In genomic region chr2:169709970-169710369, GRCh38 we compare ENCODE assay signal across 21 cellular contexts. TPM values are rescaled to one million over a fixed set of nuclear protein-coding genes. Genes with fewer than 3 reads are reported as not detected.
DNase-seq lines count a peak whose midpoint lies in the region; TF ChIP-seq lines count a peak whose summit lies in the region.
"Had no signal": no experiment of that assay in that cellular context is flagged by ENCODE, and none has a peak within 500 bp of the region (broad histone marks: within the 10 kb centered on the region; RNA-seq: fewer than 3 reads in every experiment).

No MANE protein-coding gene starts in this region.

- H3K4me3 ChIP-seq in hepatocyte, result no peak overlapping the region
- H3K4me3 ChIP-seq in MG63, result no peak overlapping the region

- H2AFZ ChIP-seq in hepatocyte, result no peak overlapping the region

- no peaks in the 10 kb centered on the region for H3K9me2 ChIP-seq in hepatocyte (replicated peaks; ENCODE audit: insufficient read depth)

- peaks cover under 1% of the 10 kb centered on the region for H3K4me1 Mint-ChIP-seq in progenitor cell of endocrine pancreas (ENCODE audit: low read depth)
- H3K4me1 Mint-ChIP-seq in MCF 10A (ENCODE audit: insufficient read depth, unreplicated experiment), result peaks cover 1% of the 10 kb centered on the region
- peaks cover under 1% of the 10 kb centered on the region for H3K4me1 Mint-ChIP-seq in chondrocyte (ENCODE audit: low read depth)

- no peak overlapping the region for H3K4me2 ChIP-seq in hepatocyte

- H3K27ac Mint-ChIP-seq in progenitor cell of endocrine pancreas (peak overlapping the region; percentile 5), MCF 10A (ENCODE audit: low read depth, unreplicated experiment) (no peak overlapping the region), chondrocyte (ENCODE audit: unreplicated experiment) (no peak overlapping the region)

- DNase-seq in NCI-H2196 (lab: John Stamatoyannopoulos, UW; ENCODE audit: unreplicated experiment), result peak; percentile 32
- DNase-seq in NCI-H2196 treated with DMSO at 0.1 percent for 48 hours (lab: John Stamatoyannopoulos, UW; ENCODE audit: unreplicated experiment), result no peak
- DNase-seq in hepatocyte (ENCODE audit: low spot score), result no peak
- DNase-seq in progenitor cell of endocrine pancreas (ENCODE audit: low spot score, unreplicated experiment), result no peak
- no peak for DNase-seq in MCF 10A (ENCODE audit: unreplicated experiment)
- DNase-seq in MG63, result no peak
- no peak for DNase-seq in chondrocyte (ENCODE audit: low spot score)
- no peak for DNase-seq in posterior vena cava (ENCODE audit: low spot score)
- DNase-seq: AML-193, DND-41, NCI-H1092 treated with DMSO at 0.1 percent for 48 hours, NCI-H146, NCI-H2081 treated with DMSO at 0.1 percent for 48 hours, NCI-H510A treated with DMSO at 0.1 percent for 48 hours, NCI-H82, OCI-M1, Right ventricle myocardium superior had no signal

- H3K4me1 ChIP-seq in hepatocyte (ENCODE audit: insufficient read depth), result peaks cover 6% of the 10 kb centered on the region

- POLR2A ChIA-PET in MCF 10A (lab: Yijun Ruan, JAX), result interaction anchor here (0.6 to 1.6 kb wide), 3 partner anchors 10 to 38 kb away, joined by 3 to 6 read pairs (median 3); no protein-coding TSS in a partner anchor

- H3K9me3 Mint-ChIP-seq in progenitor cell of endocrine pancreas (ENCODE audit: low read depth) (peaks cover 3% of the 10 kb centered on the region), MCF 10A (ENCODE audit: unreplicated experiment) (no peaks in the 10 kb centered on the region), chondrocyte (ENCODE audit: low read depth) (no peaks in the 10 kb centered on the region)

- H3K79me2 ChIP-seq in hepatocyte, result no peaks in the 10 kb centered on the region

- H3K36me3 ChIP-seq in hepatocyte (replicated peaks; ENCODE audit: insufficient read depth, low read depth), result no peaks in the 10 kb centered on the region
- H3K36me3 ChIP-seq in MG63, result no peaks in the 10 kb centered on the region

- 95% methylated on average over 1 of the region's 1 CpG for WGBS in hepatocyte (ENCODE audit: low lambda C conversion rate, missing lambda C conversion rate)

- intact Hi-C loops in MCF 10A (cut with micrococcal nuclease) (no loop called here), posterior vena cava (cut with DNase I) (no loop called here)

- H3K36me3 Mint-ChIP-seq in progenitor cell of endocrine pancreas (ENCODE audit: insufficient read depth) (peaks cover 11% of the 10 kb centered on the region), MCF 10A (ENCODE audit: insufficient read depth, unreplicated experiment) (no peaks in the 10 kb centered on the region), chondrocyte (ENCODE audit: low read depth) (no peaks in the 10 kb centered on the region)

- peak overlapping the region; percentile 24 for H3K27ac ChIP-seq in hepatocyte
- H3K27ac ChIP-seq: 22Rv1, C4-2B had no signal

- H4K20me1 ChIP-seq in hepatocyte (ENCODE audit: insufficient read depth, poor library complexity, severe bottlenecking), result no peaks in the 10 kb centered on the region

- CTCF ChIA-PET in MCF 10A (lab: Yijun Ruan, JAX), result interaction anchor here (0.5 kb wide), 1 partner anchor 167 kb away, joined by 3 read pairs; no protein-coding TSS in a partner anchor

- no peaks in the 10 kb centered on the region for H3K27me3 ChIP-seq in hepatocyte
- no peaks in the 10 kb centered on the region for H3K27me3 ChIP-seq in MG63

- H3K4me3 Mint-ChIP-seq in progenitor cell of endocrine pancreas (ENCODE audit: low read depth) (no peak overlapping the region), MCF 10A (ENCODE audit: unreplicated experiment) (no peak overlapping the region), chondrocyte (ENCODE audit: unreplicated experiment) (no peak overlapping the region)

- BruUV-seq in MCF 10A (replicated peaks; lab: Mats Ljungman, UMichigan), result no TSS peak

- H3K9me3 ChIP-seq in hepatocyte (ENCODE audit: low read depth), result no peaks in the 10 kb centered on the region
- H3K9me3 ChIP-seq in MG63, result no peaks in the 10 kb centered on the region

- no peak for TF ChIP-seq CTCF in hepatocyte (IDR thresholded peaks at IDR 0.05; ENCODE audit: poor library complexity)
- no peak for TF ChIP-seq CTCF in progenitor cell of endocrine pancreas (IDR thresholded peaks at IDR 0.05; ENCODE audit: unreplicated experiment)
- no peak for TF ChIP-seq CTCF in MCF 10A (IDR thresholded peaks at IDR 0.05; ENCODE audit: unreplicated experiment)
- TF ChIP-seq CTCF in chondrocyte (IDR thresholded peaks at IDR 0.05), result no peak

- H3K27me3 Mint-ChIP-seq in progenitor cell of endocrine pancreas, result no peaks in the 10 kb centered on the region
- H3K27me3 Mint-ChIP-seq in MCF 10A (ENCODE audit: insufficient read depth, unreplicated experiment), result no peaks in the 10 kb centered on the region
- no peaks in the 10 kb centered on the region for H3K27me3 Mint-ChIP-seq in chondrocyte (ENCODE audit: low read depth)

RNA-seq across cellular contexts. Expression of gene PHOSPHO2, which starts 15.7 kb away (rescaled TPM):
- 7.2 and 8.1 TPM in 2 replicates for total RNA-seq in hepatocyte
- polyA plus RNA-seq in hepatocyte, result 8.5 and 8.7 TPM in 2 replicates
- 13.5 and 17.3 TPM in 2 replicates for total RNA-seq in progenitor cell of endocrine pancreas
- 5.4 and 6.0 TPM in 2 replicates for total RNA-seq in MCF 10A (2022)
- total RNA-seq in MG63 (2014; rRNA removed; shearing (Covaris generic); ENCODE audit: low replicate concordance), result 5.1 and 8.5 TPM in 2 replicates
- total RNA-seq in chondrocyte, result 3.0 to 4.2 TPM (median 3.3 TPM) in 3 replicates
- 1 to 10 TPM; 3.8 to 6.0 TPM for total RNA-seq in posterior vena cava

RNA-seq across cellular contexts. Expression of gene CFAP210, which starts 15.8 kb away (rescaled TPM):
- total RNA-seq in hepatocyte (0.12 TPM in 1 of 2 replicates, not detected in the other), progenitor cell of endocrine pancreas (1.2 and 1.6 TPM in 2 replicates), MCF 10A (2022) (not detected in 2 replicates), chondrocyte (0.19 TPM in 1 of 3 replicates, not detected in the others), posterior vena cava (not detected)
- polyA plus RNA-seq in hepatocyte, result 0.13 and 0.30 TPM in 2 replicates
- not detected in 2 replicates for total RNA-seq in MG63 (2014; rRNA removed; shearing (Covaris generic); ENCODE audit: low replicate concordance)
- total RNA-seq: H4, Right ventricle myocardium superior had no signal
- polyA plus RNA-seq: HepG2 had no signal

RNA-seq across cellular contexts. Expression of gene KLHL23, which starts 23.7 kb away (rescaled TPM):
- 12.9 and 16.1 TPM in 2 replicates for total RNA-seq in hepatocyte
- polyA plus RNA-seq in hepatocyte, result 5.8 and 6.9 TPM in 2 replicates
- 50.1 and 56.9 TPM in 2 replicates for total RNA-seq in progenitor cell of endocrine pancreas
- 4.6 and 6.1 TPM in 2 replicates for total RNA-seq in MCF 10A (2022)
- total RNA-seq in MG63 (2014; rRNA removed; shearing (Covaris generic); ENCODE audit: low replicate concordance), result 9.2 and 9.5 TPM in 2 replicates
- total RNA-seq in chondrocyte, result 3.8 to 9.6 TPM (median 8.9 TPM) in 3 replicates
- total RNA-seq in posterior vena cava, result 10 to 100 TPM; 18.6 to 22.6 TPM
